In the genomic region with DNA sequence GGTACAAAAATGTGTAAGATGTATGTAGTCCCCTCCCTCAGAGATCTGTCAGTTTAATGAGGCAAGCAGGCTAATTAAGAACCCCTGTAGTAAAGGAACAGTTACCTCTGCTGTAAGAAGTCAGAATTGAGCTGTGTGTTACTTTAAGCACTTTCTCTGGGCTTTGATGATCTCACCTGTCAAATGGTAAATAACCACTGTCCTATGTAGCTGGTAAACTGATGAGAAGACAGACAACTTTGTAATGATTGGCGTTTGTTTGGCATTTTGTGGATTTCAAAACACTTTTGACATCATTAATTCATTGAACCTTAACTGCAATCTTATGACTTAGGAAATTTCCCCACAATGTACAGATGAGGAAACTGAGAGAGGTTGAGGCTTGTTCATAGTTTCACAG, we compare ENCODE assay signal across 21 cellular contexts. TPM values are rescaled to one million over a fixed set of nuclear protein-coding genes. Genes with fewer than 3 reads are reported as not detected.
DNase-seq lines count a peak whose midpoint lies in the region; ATAC-seq and TF ChIP-seq lines count a peak whose summit lies in the region.
"Had no signal": no experiment of that assay in that cellular context is flagged by ENCODE, and none has a peak within 500 bp of the region (broad histone marks: within the 10 kb centered on the region; RNA-seq: fewer than 3 reads in every experiment).

No MANE protein-coding gene starts in this region.

- no peaks in the 10 kb centered on the region for H3K9me3 ChIP-seq in naive thymus-derived CD4-positive, alpha-beta T cell (ENCODE audit: control insufficient read depth in 2 of 3, low read length in 3 of 3)
- no peaks in the 10 kb centered on the region for H3K9me3 ChIP-seq in aorta (ENCODE audit: control insufficient read depth, low read length)
- H3K9me3 ChIP-seq: BE2C, SK-N-SH had no signal

- H3K9me3 Mint-ChIP-seq in natural killer cell: no peaks in the 10 kb centered on the region
- H3K9me3 Mint-ChIP-seq in natural killer cell treated with Interleukin-12 subunit alpha and Interleukin-12 subunit beta and Interleukin-15 and Interleukin-18, amount 100 ng/mL, for 72 hours: no peaks in the 10 kb centered on the region
- H3K9me3 Mint-ChIP-seq in naive thymus-derived CD4-positive, alpha-beta T cell: no peaks in the 10 kb centered on the region
- H3K9me3 Mint-ChIP-seq: IgD-negative memory B cell had no signal

- no peak overlapping the region for H3K4me3 ChIP-seq in KMS-11 (IDR thresholded peaks at IDR 0.05; ENCODE audit: insufficient read depth, low read depth, low read length)
- H3K4me3 ChIP-seq in naive thymus-derived CD4-positive, alpha-beta T cell (ENCODE audit: low read length): no peak overlapping the region
- H3K4me3 ChIP-seq in aorta (ENCODE audit: low read length in 2 of 2): no peak overlapping the region

- 94 to 98% methylated on average over 1 of the region's 1 CpG for WGBS in aorta, 2 donors

- no peak overlapping the region for H3K9ac ChIP-seq in KMS-11
- H3K9ac ChIP-seq: SK-N-SH had no signal

- peaks cover 97% of the 10 kb centered on the region for H3K79me2 ChIP-seq in KMS-11 (ENCODE audit: insufficient read depth, low read depth)

- H3K4me3 Mint-ChIP-seq in natural killer cell: no peak overlapping the region
- no peak overlapping the region for H3K4me3 Mint-ChIP-seq in natural killer cell treated with Interleukin-12 subunit alpha and Interleukin-12 subunit beta and Interleukin-15 and Interleukin-18, amount 100 ng/mL, for 72 hours
- H3K4me3 Mint-ChIP-seq in naive thymus-derived CD4-positive, alpha-beta T cell: peak overlapping the region in 2 of 10 donors; percentile 4 to 32

- no peaks in the 10 kb centered on the region for H3K36me3 Mint-ChIP-seq in natural killer cell
- H3K36me3 Mint-ChIP-seq in natural killer cell treated with Interleukin-12 subunit alpha and Interleukin-12 subunit beta and Interleukin-15 and Interleukin-18, amount 100 ng/mL, for 72 hours: no peaks in the 10 kb centered on the region
- peaks cover 0 to 12% (median 5%) of the 10 kb centered on the region in 5 donors for H3K36me3 Mint-ChIP-seq in naive thymus-derived CD4-positive, alpha-beta T cell

- H3K4me2 ChIP-seq in KMS-11: peak overlapping the region; percentile 37; the same call in 1 of the 2 replicates
- H3K4me2 ChIP-seq: SK-N-SH had no signal

- no peak for TF ChIP-seq CTCF in natural killer cell (IDR thresholded peaks at IDR 0.05)
- no peak for TF ChIP-seq CTCF in KMS-11 (conservative IDR thresholded peaks at IDR 0.05; ENCODE audit: low read depth, low read length)

- no peaks in the 10 kb centered on the region for H3K27me3 ChIP-seq in KMS-11 (ENCODE audit: insufficient read depth, low read depth)
- H3K27me3 ChIP-seq in naive thymus-derived CD4-positive, alpha-beta T cell (ENCODE audit: control insufficient read depth in 2 of 2, insufficient read depth in 2 of 2, low read length in 2 of 2): no peaks in the 10 kb centered on the region
- H3K27me3 ChIP-seq in aorta (ENCODE audit: control insufficient read depth in 1 of 2, insufficient read depth in 2 of 2, low read length in 1 of 2): no peaks in the 10 kb centered on the region
- H3K27me3 ChIP-seq: BE2C had no signal

- POLR2A ChIA-PET in naive thymus-derived CD4-positive, alpha-beta T cell (lab: Charles Lee): no interaction called here

- peaks cover 82 to 86% of the 10 kb centered on the region in 2 donors for H3K4me1 Mint-ChIP-seq in natural killer cell
- peaks cover 52 to 61% of the 10 kb centered on the region in 2 donors for H3K4me1 Mint-ChIP-seq in natural killer cell treated with Interleukin-12 subunit alpha and Interleukin-12 subunit beta and Interleukin-15 and Interleukin-18, amount 100 ng/mL, for 72 hours (ENCODE audit: low read depth in 2 of 2)
- peaks cover 27 to 99% (median 92%) of the 10 kb centered on the region in 7 donors for H3K4me1 Mint-ChIP-seq in naive thymus-derived CD4-positive, alpha-beta T cell

- H3K4me1 ChIP-seq in KMS-11 (ENCODE audit: low read depth, poor library complexity, severe bottlenecking) (peaks cover 62% of the 10 kb centered on the region), aorta (ENCODE audit: control insufficient read depth in 1 of 2, insufficient read depth in 2 of 2, low read length in 2 of 2) (peaks cover 0 to 22% of the 10 kb centered on the region in 2 donors)
- H3K4me1 ChIP-seq in naive thymus-derived CD4-positive, alpha-beta T cell (ENCODE audit: control insufficient read depth in 2 of 2, insufficient read depth in 2 of 2, low read length in 2 of 2): peaks cover 11 to 28% of the 10 kb centered on the region in 2 donors

- peak overlapping the region; percentile 72 to 74 for H3K27ac Mint-ChIP-seq in natural killer cell
- H3K27ac Mint-ChIP-seq in natural killer cell treated with Interleukin-12 subunit alpha and Interleukin-12 subunit beta and Interleukin-15 and Interleukin-18, amount 100 ng/mL, for 72 hours: no peak overlapping the region
- peak overlapping the region in 8 of 9 donors; percentile 1 to 72 (median 52) for H3K27ac Mint-ChIP-seq in naive thymus-derived CD4-positive, alpha-beta T cell

- no peaks in the 10 kb centered on the region for H3K36me3 ChIP-seq in KMS-11 (ENCODE audit: insufficient read depth)
- no peaks in the 10 kb centered on the region for H3K36me3 ChIP-seq in naive thymus-derived CD4-positive, alpha-beta T cell (ENCODE audit: control insufficient read depth in 2 of 3, insufficient read depth in 3 of 3, low read length in 3 of 3)
- no peaks in the 10 kb centered on the region for H3K36me3 ChIP-seq in aorta (ENCODE audit: control insufficient read depth in 1 of 2, insufficient read depth in 2 of 2, low read length in 1 of 2)
- H3K36me3 ChIP-seq: BE2C had no signal

- peaks cover 51% of the 10 kb centered on the region for H4K20me1 ChIP-seq in KMS-11 (ENCODE audit: insufficient read depth)

- ATAC-seq in natural killer cell (peak in 1 of 3 donors; percentile 9), aorta (ENCODE audit: low FRiP score) (no peak), HG02763 (IDR thresholded peaks at IDR 0.05; ENCODE audit: unreplicated experiment) (no peak)
- ATAC-seq in natural killer cell treated with Interleukin-12 subunit alpha and Interleukin-12 subunit beta and Interleukin-15 and Interleukin-18, amount 100 ng/mL, for 72 hours: no peak
- ATAC-seq in naive thymus-derived CD4-positive, alpha-beta T cell: no peak
- ATAC-seq: Panc1 had no signal

- H3K27me3 Mint-ChIP-seq in natural killer cell (ENCODE audit: low read depth in 2 of 2): no peaks in the 10 kb centered on the region
- H3K27me3 Mint-ChIP-seq in natural killer cell treated with Interleukin-12 subunit alpha and Interleukin-12 subunit beta and Interleukin-15 and Interleukin-18, amount 100 ng/mL, for 72 hours: no peaks in the 10 kb centered on the region
- no peaks in the 10 kb centered on the region for H3K27me3 Mint-ChIP-seq in naive thymus-derived CD4-positive, alpha-beta T cell
- H3K27me3 Mint-ChIP-seq: IgD-negative memory B cell had no signal

- no peak overlapping the region for H2AFZ ChIP-seq in KMS-11 (ENCODE audit: low read depth)

- CTCF ChIA-PET in naive thymus-derived CD4-positive, alpha-beta T cell (lab: Charles Lee): no interaction called here

- H3K27ac ChIP-seq in KMS-11 (peak overlapping the region; percentile 26; the same call in 1 of the 2 replicates), aorta (ENCODE audit: low read depth in 1 of 2, low read length in 2 of 2) (no peak overlapping the region)
- no peak overlapping the region for H3K27ac ChIP-seq in naive thymus-derived CD4-positive, alpha-beta T cell (ENCODE audit: low read depth, low read length)

- intact Hi-C loops in natural killer cell (cut with micrococcal nuclease): loop anchor here (5.0 to 10.0 kb wide), 2 partner anchors 37 to 55 kb away; a partner anchor contains a TSS
- intact Hi-C loops in naive thymus-derived CD4-positive, alpha-beta T cell (cut with micrococcal nuclease): no loop called here
- intact Hi-C loops in aorta (cut with DNase I): loop anchor here in 1 of 2 donors (10.0 kb wide), 1 partner anchor 55 kb away; a partner anchor contains a TSS

- no peak for DNase-seq in natural killer cell
- DNase-seq in natural killer cell treated with Interleukin-12 subunit alpha and Interleukin-12 subunit beta and Interleukin-15 and Interleukin-18, amount 100 ng/mL, for 72 hours (ENCODE audit: low spot score): no peak
- DNase-seq in naive thymus-derived CD4-positive, alpha-beta T cell: no peak
- DNase-seq in foreskin melanocyte: no peak
- no peak for DNase-seq in aorta
- DNase-seq: BE2C, Calu3, DMS153, Karpas-422, MV-4-11, NCI-H1105 treated with DMSO at 0.1 percent for 48 hours, NCI-H2081 treated with DMSO at 0.1 percent for 48 hours, NCI-H2171 treated with DMSO at 0.1 percent for 48 hours, NCI-H524 treated with DMSO at 0.1 percent for 48 hours, NCI-H82, SIG-M5, SK-N-SH had no signal

RNA-seq across cellular contexts. Expression of a gene that starts 55.7 kb away (rescaled TPM):
- total RNA-seq in natural killer cell (100 to 1,000 TPM; 194 to 204 (median 198) TPM), aorta (100 to 1,000 TPM; 114 to 134 TPM)
- total RNA-seq in natural killer cell treated with Interleukin-12 subunit alpha and Interleukin-12 subunit beta and Interleukin-15 and Interleukin-18, amount 100 ng/mL, for 72 hours: 100 to 1,000 TPM; 158 to 162 TPM
- 100 to 1,000 TPM in 4 of 5 experiments, 10 to 100 TPM in 1; 99.0 to 167 (median 111) TPM for total RNA-seq in naive thymus-derived CD4-positive, alpha-beta T cell
- 100 to 1,000 TPM; 169 to 202 TPM for polyA plus RNA-seq in naive thymus-derived CD4-positive, alpha-beta T cell
- polyA plus RNA-seq in aorta: 100 to 1,000 TPM; 120 to 148 TPM

Comparison
In these comparisons a context has a peak if more than half of its experiments do, and no peak if none do; other contexts are left out.
1. H3K27ac Mint-ChIP-seq: peak in natural killer cell (2 of 2) and naive thymus-derived CD4-positive, alpha-beta T cell (8 of 9); none in natural killer cell treated with Interleukin-12 subunit alpha and Interleukin-12 subunit beta and Interleukin-15 and Interleukin-18, amount 100 ng/mL, for 72 hours (0 of 2).